1 cellular context compared by ENCODE assay signal in the genomic region with DNA sequence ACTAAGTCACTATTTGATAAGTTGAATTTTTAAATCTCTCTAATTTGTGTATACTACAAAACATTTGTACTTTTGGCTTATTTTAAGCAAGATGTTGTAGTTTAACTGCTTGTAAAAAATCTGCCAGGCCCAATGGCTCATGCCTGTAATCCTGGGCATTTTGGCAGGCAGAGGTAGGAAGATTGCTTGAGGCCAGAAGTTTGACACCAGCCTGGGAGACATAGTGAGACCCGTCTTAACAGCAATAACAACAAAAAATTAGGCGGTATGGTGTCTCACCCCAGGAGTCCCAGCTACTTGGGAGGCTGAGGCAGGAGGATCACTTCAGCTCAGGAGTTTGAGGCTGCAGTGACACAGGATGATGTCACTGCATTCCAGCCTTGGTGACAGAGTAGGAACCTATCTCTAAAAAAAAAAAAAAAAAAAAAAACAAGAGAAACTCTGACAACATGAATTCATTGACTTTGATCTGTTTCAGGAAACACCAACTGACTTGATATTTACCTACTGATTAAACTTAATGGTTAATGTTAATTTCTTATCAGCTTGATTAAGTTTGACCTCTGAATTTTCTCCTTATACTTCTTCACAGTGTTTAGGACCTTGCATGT.
TF ChIP-seq lines count a peak whose summit lies in the region.

No MANE protein-coding gene starts in this region.

TF ChIP-seq in IMR-90, 13 proteins besides CTCF, POLR2A, EP300 and RAD21 (continued from another document):
- no peak for TF ChIP-seq MXI1 (IDR thresholded peaks at IDR 0.05; ENCODE audit: borderline replicate concordance, low read depth, low read length)
